Comparison of ENCODE assay signal across 19 cellular contexts in genomic region chr10:6525599-6526160, GRCh38.
"Had no signal": no experiment of that assay in that cellular context is flagged by ENCODE, and none has a peak within 500 bp of the region (broad histone marks: within the 10 kb centered on the region; RNA-seq: fewer than 3 reads in every experiment).

No MANE protein-coding gene starts in this region.

- H3K36me3 Mint-ChIP-seq: stimulated activated naive B cell treated with anti-CD40 and anti-IgM and Interleukin-4, amounts not matched to agents 10 μg/mL and 1 μg/mL and 100 μg/mL, for 72 hours had no signal

- DNase-seq: activated CD4-positive, alpha-beta memory T cell treated with anti-CD3 and anti-CD28 coated beads, Interleukin-2, amount 10 ng/mL, durations not matched to agents 7 days and 5 days; activated CD4-positive, alpha-beta T cell treated with anti-CD3 and anti-CD28 coated beads for 1 hour; activated naive CD4-positive, alpha-beta T cell; adrenal gland; endodermal cell; erythroblast; glutamatergic neuron; left colon; psoas muscle; right lobe of liver; spleen; stimulated activated CD4-positive, alpha-beta T cell treated with anti-CD3 and anti-CD28 coated beads, Interleukin-1b, Interleukin-23, amount 100 ng/mL, for 48 hours; stimulated activated naive B cell treated with anti-CD40 and anti-IgM and Interleukin-4, amounts not matched to agents 10 μg/mL and 1 μg/mL and 100 μg/mL, for 72 hours; substantia nigra; T-helper 2 cell had no signal

- H3K9me3 ChIP-seq: adrenal gland, psoas muscle, right lobe of liver, spleen, upper lobe of left lung had no signal

- H3K27ac Mint-ChIP-seq: activated CD4-positive, alpha-beta memory T cell treated with anti-CD3 and anti-CD28 coated beads, Interleukin-2, amount 10 ng/mL, durations not matched to agents 7 days and 5 days; dendritic cell treated with granulocyte-macrophage colony-stimulating factor and Interleukin-4, amounts not matched to agents 40 ng/mL and 50 ng/mL, for 4 days; endodermal cell; nephron; stimulated activated naive B cell treated with anti-CD40 and anti-IgM and Interleukin-4, amounts not matched to agents 10 μg/mL and 1 μg/mL and 100 μg/mL, for 72 hours had no signal

- H3K27me3 ChIP-seq: adrenal gland, right lobe of liver, spleen, upper lobe of left lung had no signal

- H3K27me3 Mint-ChIP-seq: activated CD4-positive, alpha-beta memory T cell treated with anti-CD3 and anti-CD28 coated beads, Interleukin-2, amount 10 ng/mL, durations not matched to agents 7 days and 5 days; dendritic cell treated with granulocyte-macrophage colony-stimulating factor and Interleukin-4, amounts not matched to agents 40 ng/mL and 50 ng/mL, for 4 days had no signal

- H3K27ac ChIP-seq: adrenal gland, psoas muscle, right lobe of liver, spleen, upper lobe of left lung had no signal

- H3K4me3 Mint-ChIP-seq: activated CD4-positive, alpha-beta memory T cell treated with anti-CD3 and anti-CD28 coated beads, Interleukin-2, amount 10 ng/mL, durations not matched to agents 7 days and 5 days; dendritic cell treated with granulocyte-macrophage colony-stimulating factor and Interleukin-4, amounts not matched to agents 40 ng/mL and 50 ng/mL, for 4 days; endodermal cell; nephron; stimulated activated naive B cell treated with anti-CD40 and anti-IgM and Interleukin-4, amounts not matched to agents 10 μg/mL and 1 μg/mL and 100 μg/mL, for 72 hours had no signal

- H3K9me3 Mint-ChIP-seq: activated CD4-positive, alpha-beta memory T cell treated with anti-CD3 and anti-CD28 coated beads, Interleukin-2, amount 10 ng/mL, durations not matched to agents 7 days and 5 days; dendritic cell treated with granulocyte-macrophage colony-stimulating factor and Interleukin-4, amounts not matched to agents 40 ng/mL and 50 ng/mL, for 4 days; endodermal cell; nephron; stimulated activated naive B cell treated with anti-CD40 and anti-IgM and Interleukin-4, amounts not matched to agents 10 μg/mL and 1 μg/mL and 100 μg/mL, for 72 hours had no signal

- H3K4me1 Mint-ChIP-seq: nephron had no signal

- H3K4me3 ChIP-seq: adrenal gland, psoas muscle, right lobe of liver, spleen, upper lobe of left lung had no signal

- ATAC-seq: left colon; right lobe of liver; SK-N-SH treated with all-trans-retinoic acid at 6 μM for 48 hours; stimulated activated naive B cell treated with anti-CD40 and anti-IgM and Interleukin-4, amounts not matched to agents 10 μg/mL and 1 μg/mL and 100 μg/mL, for 72 hours had no signal

- H3K4me1 ChIP-seq: adrenal gland, right lobe of liver, upper lobe of left lung had no signal

- H3K36me3 ChIP-seq: adrenal gland, right lobe of liver, spleen, upper lobe of left lung had no signal
